ENCODE assay signal across 11 cellular contexts in genomic region chr14:105201156-105201927, GRCh38.
DNase-seq lines count a peak whose midpoint lies in the region; ATAC-seq and TF ChIP-seq lines count a peak whose summit lies in the region.
"Had no signal": no experiment of that assay in that cellular context is flagged by ENCODE, and none has a peak within 500 bp of the region (broad histone marks: within the 10 kb centered on the region; RNA-seq: fewer than 3 reads in every experiment).

No MANE protein-coding gene starts in this region.

- ATAC-seq in stimulated activated naive B cell treated with anti-CD40 and anti-IgM and Interleukin-4, amounts not matched to agents 10 μg/mL and 1 μg/mL and 100 μg/mL, for 72 hours (replicated peaks), result peak; percentile 37
- no peak for ATAC-seq in GM19023 (IDR thresholded peaks at IDR 0.05; ENCODE audit: unreplicated experiment)

- TF ChIP-seq CTCF in epithelial cell of esophagus (IDR thresholded peaks at IDR 0.05; ENCODE audit: insufficient read depth, low read depth, low read length, missing control alignments), result peak; percentile 3

- no peak for DNase-seq in activated T-cell treated with anti-CD3 and anti-CD28 coated beads, Interleukin-2, amount 50 U/mL, for 24 hours
- DNase-seq in activated T-cell treated with anti-CD3 and anti-CD28 coated beads, Interleukin-2, amount 50 U/mL, for 1 hour, result no peak
- DNase-seq in NOMO-1 treated with DMSO at 0.1 percent for 48 hours (lab: John Stamatoyannopoulos, UW; ENCODE audit: unreplicated experiment) (peak; percentile 66), epithelial cell of esophagus (ENCODE audit: low read depth) (no peak), inferior parietal cortex (ENCODE audit: extremely low spot score) (no peak), RKO (ENCODE audit: low spot score) (no peak)
- no peak for DNase-seq in stimulated activated naive B cell treated with anti-CD40 and anti-IgM and Interleukin-4, amounts not matched to agents 10 μg/mL and 1 μg/mL and 100 μg/mL, for 72 hours
- DNase-seq: NCI-H510A, T-helper 2 cell had no signal

- no peaks in the 10 kb centered on the region for H3K9me3 Mint-ChIP-seq in activated T-cell treated with anti-CD3 and anti-CD28 coated beads, Interleukin-2, amount 50 U/mL, for 24 hours
- no peaks in the 10 kb centered on the region for H3K9me3 Mint-ChIP-seq in stimulated activated naive B cell treated with anti-CD40 and anti-IgM and Interleukin-4, amounts not matched to agents 10 μg/mL and 1 μg/mL and 100 μg/mL, for 72 hours

- H3K4me3 Mint-ChIP-seq in activated T-cell treated with anti-CD3 and anti-CD28 coated beads, Interleukin-2, amount 50 U/mL, for 24 hours, result no peak overlapping the region
- peak overlapping the region; percentile 46 to 50 for H3K4me3 Mint-ChIP-seq in stimulated activated naive B cell treated with anti-CD40 and anti-IgM and Interleukin-4, amounts not matched to agents 10 μg/mL and 1 μg/mL and 100 μg/mL, for 72 hours

- peaks cover 36% of the 10 kb centered on the region for H3K27me3 Mint-ChIP-seq in activated T-cell treated with anti-CD3 and anti-CD28 coated beads, Interleukin-2, amount 50 U/mL, for 24 hours
- peaks cover 27 to 46% of the 10 kb centered on the region in 2 donors for H3K27me3 Mint-ChIP-seq in stimulated activated naive B cell treated with anti-CD40 and anti-IgM and Interleukin-4, amounts not matched to agents 10 μg/mL and 1 μg/mL and 100 μg/mL, for 72 hours

- H3K4me3 ChIP-seq in epithelial cell of esophagus (ENCODE audit: low read length), result no peak overlapping the region

- peak overlapping the region; percentile 40 for H3K27ac Mint-ChIP-seq in activated T-cell treated with anti-CD3 and anti-CD28 coated beads, Interleukin-2, amount 50 U/mL, for 24 hours
- peak overlapping the region; percentile 56 for H3K27ac Mint-ChIP-seq in stimulated activated naive B cell treated with anti-CD40 and anti-IgM and Interleukin-4, amounts not matched to agents 10 μg/mL and 1 μg/mL and 100 μg/mL, for 72 hours
- H3K27ac Mint-ChIP-seq: IgD-negative memory B cell had no signal

- no peaks in the 10 kb centered on the region for H3K36me3 Mint-ChIP-seq in activated T-cell treated with anti-CD3 and anti-CD28 coated beads, Interleukin-2, amount 50 U/mL, for 24 hours (ENCODE audit: low read depth)
- H3K36me3 Mint-ChIP-seq in stimulated activated naive B cell treated with anti-CD40 and anti-IgM and Interleukin-4, amounts not matched to agents 10 μg/mL and 1 μg/mL and 100 μg/mL, for 72 hours, result no peaks in the 10 kb centered on the region

- peaks cover 21% of the 10 kb centered on the region for H3K4me1 Mint-ChIP-seq in activated T-cell treated with anti-CD3 and anti-CD28 coated beads, Interleukin-2, amount 50 U/mL, for 24 hours (ENCODE audit: low read depth)
- H3K4me1 Mint-ChIP-seq in stimulated activated naive B cell treated with anti-CD40 and anti-IgM and Interleukin-4, amounts not matched to agents 10 μg/mL and 1 μg/mL and 100 μg/mL, for 72 hours, result peaks cover 26 to 53% of the 10 kb centered on the region in 2 donors
